Comparison of ENCODE assay signal across 1 cellular context in the genomic region with DNA sequence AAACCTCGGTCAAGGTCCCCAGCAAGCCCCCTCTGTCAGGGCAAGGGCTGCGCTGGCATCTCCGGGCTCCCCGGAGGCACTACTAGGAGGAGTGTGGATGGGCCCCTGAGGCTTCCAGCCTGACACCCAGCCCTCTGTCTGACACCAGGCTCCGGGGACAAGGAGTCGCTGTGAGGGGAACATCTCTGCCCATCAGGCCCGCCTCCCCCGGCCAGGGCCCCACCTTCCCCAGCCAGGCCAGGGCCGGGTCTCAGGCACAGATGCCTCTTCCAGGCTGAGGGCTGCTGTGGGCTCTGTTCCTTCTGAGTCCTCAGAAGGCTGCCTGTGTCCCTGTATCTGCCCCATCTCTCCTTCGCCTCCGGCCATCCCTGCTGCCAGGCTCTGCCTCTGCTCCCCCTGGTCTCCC.
TF ChIP-seq lines count a peak whose summit lies in the region.

No MANE protein-coding gene starts in this region.

TF ChIP-seq in SK-N-SH treated with all-trans-retinoic acid at 6 μM for 48 hours, 23 proteins besides CTCF, POLR2A, EP300 and RAD21 (continued from another document):
- TF ChIP-seq, protein P1, sequence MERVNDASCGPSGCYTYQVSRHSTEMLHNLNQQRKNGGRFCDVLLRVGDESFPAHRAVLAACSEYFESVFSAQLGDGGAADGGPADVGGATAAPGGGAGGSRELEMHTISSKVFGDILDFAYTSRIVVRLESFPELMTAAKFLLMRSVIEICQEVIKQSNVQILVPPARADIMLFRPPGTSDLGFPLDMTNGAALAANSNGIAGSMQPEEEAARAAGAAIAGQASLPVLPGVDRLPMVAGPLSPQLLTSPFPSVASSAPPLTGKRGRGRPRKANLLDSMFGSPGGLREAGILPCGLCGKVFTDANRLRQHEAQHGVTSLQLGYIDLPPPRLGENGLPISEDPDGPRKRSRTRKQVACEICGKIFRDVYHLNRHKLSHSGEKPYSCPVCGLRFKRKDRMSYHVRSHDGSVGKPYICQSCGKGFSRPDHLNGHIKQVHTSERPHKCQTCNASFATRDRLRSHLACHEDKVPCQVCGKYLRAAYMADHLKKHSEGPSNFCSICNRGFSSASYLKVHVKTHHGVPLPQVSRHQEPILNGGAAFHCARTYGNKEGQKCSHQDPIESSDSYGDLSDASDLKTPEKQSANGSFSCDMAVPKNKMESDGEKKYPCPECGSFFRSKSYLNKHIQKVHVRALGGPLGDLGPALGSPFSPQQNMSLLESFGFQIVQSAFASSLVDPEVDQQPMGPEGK (CRISPR knock-in tag; IDR thresholded peaks at IDR 0.05; ENCODE audit: borderline replicate concordance), result no peak
- no peak for TF ChIP-seq OSR1 (CRISPR knock-in tag; IDR thresholded peaks at IDR 0.05)
- no peak for TF ChIP-seq ZNF565 (CRISPR knock-in tag; conservative IDR thresholded peaks at IDR 0.05; ENCODE audit: low read depth)
- TF ChIP-seq CSDC2 (CRISPR knock-in tag; IDR thresholded peaks at IDR 0.05), result no peak
- TF ChIP-seq BACH2 (CRISPR knock-in tag; IDR thresholded peaks at IDR 0.05; ENCODE audit: borderline replicate concordance), result no peak
- TF ChIP-seq ZNF8 (CRISPR knock-in tag; IDR thresholded peaks at IDR 0.05), result no peak
- TF ChIP-seq, protein P2, sequence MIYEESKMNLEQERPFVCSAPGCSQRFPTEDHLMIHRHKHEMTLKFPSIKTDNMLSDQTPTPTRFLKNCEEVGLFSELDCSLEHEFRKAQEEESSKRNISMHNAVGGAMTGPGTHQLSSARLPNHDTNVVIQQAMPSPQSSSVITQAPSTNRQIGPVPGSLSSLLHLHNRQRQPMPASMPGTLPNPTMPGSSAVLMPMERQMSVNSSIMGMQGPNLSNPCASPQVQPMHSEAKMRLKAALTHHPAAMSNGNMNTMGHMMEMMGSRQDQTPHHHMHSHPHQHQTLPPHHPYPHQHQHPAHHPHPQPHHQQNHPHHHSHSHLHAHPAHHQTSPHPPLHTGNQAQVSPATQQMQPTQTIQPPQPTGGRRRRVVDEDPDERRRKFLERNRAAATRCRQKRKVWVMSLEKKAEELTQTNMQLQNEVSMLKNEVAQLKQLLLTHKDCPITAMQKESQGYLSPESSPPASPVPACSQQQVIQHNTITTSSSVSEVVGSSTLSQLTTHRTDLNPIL (CRISPR knock-in tag; IDR thresholded peaks at IDR 0.05; ENCODE audit: low read depth), result no peak
- TF ChIP-seq ARNTL (CRISPR knock-in tag; IDR thresholded peaks at IDR 0.05; ENCODE audit: borderline replicate concordance, low read depth), result no peak
- TF ChIP-seq ISL1 (CRISPR knock-in tag; IDR thresholded peaks at IDR 0.05), result no peak
- TF ChIP-seq, protein P3, sequence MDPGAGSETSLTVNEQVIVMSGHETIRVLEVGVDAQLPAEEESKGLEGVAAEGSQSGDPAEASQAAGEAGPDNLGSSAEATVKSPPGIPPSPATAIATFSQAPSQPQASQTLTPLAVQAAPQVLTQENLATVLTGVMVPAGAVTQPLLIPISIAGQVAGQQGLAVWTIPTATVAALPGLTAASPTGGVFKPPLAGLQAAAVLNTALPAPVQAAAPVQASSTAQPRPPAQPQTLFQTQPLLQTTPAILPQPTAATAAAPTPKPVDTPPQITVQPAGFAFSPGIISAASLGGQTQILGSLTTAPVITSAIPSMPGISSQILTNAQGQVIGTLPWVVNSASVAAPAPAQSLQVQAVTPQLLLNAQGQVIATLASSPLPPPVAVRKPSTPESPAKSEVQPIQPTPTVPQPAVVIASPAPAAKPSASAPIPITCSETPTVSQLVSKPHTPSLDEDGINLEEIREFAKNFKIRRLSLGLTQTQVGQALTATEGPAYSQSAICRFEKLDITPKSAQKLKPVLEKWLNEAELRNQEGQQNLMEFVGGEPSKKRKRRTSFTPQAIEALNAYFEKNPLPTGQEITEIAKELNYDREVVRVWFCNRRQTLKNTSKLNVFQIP (CRISPR knock-in tag; IDR thresholded peaks at IDR 0.05; ENCODE audit: borderline replicate concordance, low read depth), result no peak
- TF ChIP-seq, protein P4, sequence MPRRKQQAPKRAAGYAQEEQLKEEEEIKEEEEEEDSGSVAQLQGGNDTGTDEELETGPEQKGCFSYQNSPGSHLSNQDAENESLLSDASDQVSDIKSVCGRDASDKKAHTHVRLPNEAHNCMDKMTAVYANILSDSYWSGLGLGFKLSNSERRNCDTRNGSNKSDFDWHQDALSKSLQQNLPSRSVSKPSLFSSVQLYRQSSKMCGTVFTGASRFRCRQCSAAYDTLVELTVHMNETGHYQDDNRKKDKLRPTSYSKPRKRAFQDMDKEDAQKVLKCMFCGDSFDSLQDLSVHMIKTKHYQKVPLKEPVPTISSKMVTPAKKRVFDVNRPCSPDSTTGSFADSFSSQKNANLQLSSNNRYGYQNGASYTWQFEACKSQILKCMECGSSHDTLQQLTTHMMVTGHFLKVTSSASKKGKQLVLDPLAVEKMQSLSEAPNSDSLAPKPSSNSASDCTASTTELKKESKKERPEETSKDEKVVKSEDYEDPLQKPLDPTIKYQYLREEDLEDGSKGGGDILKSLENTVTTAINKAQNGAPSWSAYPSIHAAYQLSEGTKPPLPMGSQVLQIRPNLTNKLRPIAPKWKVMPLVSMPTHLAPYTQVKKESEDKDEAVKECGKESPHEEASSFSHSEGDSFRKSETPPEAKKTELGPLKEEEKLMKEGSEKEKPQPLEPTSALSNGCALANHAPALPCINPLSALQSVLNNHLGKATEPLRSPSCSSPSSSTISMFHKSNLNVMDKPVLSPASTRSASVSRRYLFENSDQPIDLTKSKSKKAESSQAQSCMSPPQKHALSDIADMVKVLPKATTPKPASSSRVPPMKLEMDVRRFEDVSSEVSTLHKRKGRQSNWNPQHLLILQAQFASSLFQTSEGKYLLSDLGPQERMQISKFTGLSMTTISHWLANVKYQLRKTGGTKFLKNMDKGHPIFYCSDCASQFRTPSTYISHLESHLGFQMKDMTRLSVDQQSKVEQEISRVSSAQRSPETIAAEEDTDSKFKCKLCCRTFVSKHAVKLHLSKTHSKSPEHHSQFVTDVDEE (CRISPR knock-in tag; IDR thresholded peaks at IDR 0.05), result no peak
- TF ChIP-seq PPARA (CRISPR knock-in tag; IDR thresholded peaks at IDR 0.05; ENCODE audit: borderline replicate concordance), result no peak
